Comparison of ENCODE assay signal across 15 cellular contexts in genomic region chr1:200388791-200389190, GRCh38. TPM values are rescaled to one million over a fixed set of nuclear protein-coding genes. Genes with fewer than 3 reads are reported as not detected.
A peak's percentile ranks its signal among the peaks of the same experiment; 100 is the strongest.
DNase-seq lines count a peak whose midpoint lies in the region; ATAC-seq and TF ChIP-seq lines count a peak whose summit lies in the region.
"Had no signal": no experiment of that assay in that cellular context is flagged by ENCODE, and none has a peak within 500 bp of the region (broad histone marks: within the 10 kb centered on the region; RNA-seq: fewer than 3 reads in every experiment).

No MANE protein-coding gene starts in this region.

- TF ChIP-seq CTCF in IMR-90 (conservative IDR thresholded peaks at IDR 0.05; ENCODE audit: low read depth, low read length) = no peak
- no peak for TF ChIP-seq CTCF in WTC11 (IDR thresholded peaks at IDR 0.05)
- TF ChIP-seq CTCF in mesothelial cell of epicardium (IDR thresholded peaks at IDR 0.05; ENCODE audit: unreplicated experiment) = no peak

- H3K27ac ChIP-seq in IMR-90 (ENCODE audit: insufficient read depth, low read length) = no peak overlapping the region
- H3K27ac ChIP-seq: BLaER1 had no signal

- DNase-seq in IMR-90 (no peak), WTC11 (ENCODE audit: low spot score) (no peak), left kidney (ENCODE audit: low read depth, low spot score) (peak; percentile 11), mesothelial cell of epicardium (ENCODE audit: low spot score in 2 of 2, unreplicated experiment in 2 of 2) (no peak)
- no peak for DNase-seq in naive thymus-derived CD8-positive, alpha-beta T cell
- no peak for DNase-seq in activated T-helper 2 cell treated with anti-CD3 and anti-CD28 coated beads, Interferon-gamma antibody, Interleukin-2, Interleukin-4, amounts not matched to agents 10 μg/mL and 5 μg/mL and 100 μg/mL, durations not matched to agents 14 hours and 24 hours and 36 hours (ENCODE audit: low spot score)
- no peak for DNase-seq in stimulated activated CD4-positive, alpha-beta T cell treated with anti-CD3 and anti-CD28 coated beads, Interleukin-4, amount 100 ng/mL, for 24 hours
- DNase-seq: CD8-positive, alpha-beta memory T cell; GF-D8; H7; NCI-H1092 treated with DMSO at 0.1 percent for 48 hours; NCI-H1694; NCI-H446; SIG-M5 had no signal

- dilution Hi-C loops in IMR-90 (cut with HindIII; ENCODE audit: low sequenced_read_pairs, unreplicated experiment) = no loop called here

- H3K9me3 ChIP-seq in IMR-90 (ENCODE audit: control insufficient read depth, insufficient read depth, low read length) = no peaks in the 10 kb centered on the region
- H3K9me3 ChIP-seq: BLaER1 had no signal

- H4K5ac ChIP-seq in IMR-90 (ENCODE audit: low read depth, low read length) = no peak overlapping the region

- peak overlapping the region; percentile 3; the same call in 1 of the 2 replicates for H2BK120ac ChIP-seq in IMR-90 (ENCODE audit: low read depth, low read length)

- POLR2A ChIA-PET in IMR-90 (lab: Charles Lee; ENCODE audit: unreplicated experiment) (no interaction called here), WTC11 (lab: Charles Lee) (no interaction called here)
- POLR2A ChIA-PET in naive thymus-derived CD8-positive, alpha-beta T cell (lab: Charles Lee) = no interaction called here

- H3K36me3 Mint-ChIP-seq in WTC11 (no peaks in the 10 kb centered on the region; the same call in 1 of the 2 replicates), mesothelial cell of epicardium (no peaks in the 10 kb centered on the region)
- no peaks in the 10 kb centered on the region for H3K36me3 Mint-ChIP-seq in naive thymus-derived CD8-positive, alpha-beta T cell
- H3K36me3 Mint-ChIP-seq in activated T-helper 2 cell treated with anti-CD3 and anti-CD28 coated beads, Interferon-gamma antibody, Interleukin-2, Interleukin-4, amounts not matched to agents 10 μg/mL and 5 μg/mL and 100 μg/mL, durations not matched to agents 14 hours and 24 hours and 36 hours (ENCODE audit: low read depth) = no peaks in the 10 kb centered on the region

- no peaks in the 10 kb centered on the region for H4K20me1 ChIP-seq in IMR-90 (ENCODE audit: insufficient read depth, low read length)
- H4K20me1 ChIP-seq: BLaER1 had no signal

- H3K9me3 Mint-ChIP-seq in WTC11 (no peaks in the 10 kb centered on the region), mesothelial cell of epicardium (no peaks in the 10 kb centered on the region)
- no peaks in the 10 kb centered on the region for H3K9me3 Mint-ChIP-seq in naive thymus-derived CD8-positive, alpha-beta T cell
- no peaks in the 10 kb centered on the region for H3K9me3 Mint-ChIP-seq in activated T-helper 2 cell treated with anti-CD3 and anti-CD28 coated beads, Interferon-gamma antibody, Interleukin-2, Interleukin-4, amounts not matched to agents 10 μg/mL and 5 μg/mL and 100 μg/mL, durations not matched to agents 14 hours and 24 hours and 36 hours
- H3K9me3 Mint-ChIP-seq: CD8-positive, alpha-beta memory T cell had no signal

- CTCF ChIA-PET in IMR-90 (lab: Yijun Ruan, JAX) (interaction anchor here (0.9 kb wide), 1 partner anchor 12 kb away, joined by 3 read pairs; no protein-coding TSS in a partner anchor), WTC11 (lab: Charles Lee) (no interaction called here)

- peaks cover 4% of the 10 kb centered on the region for H3K4me1 ChIP-seq in IMR-90 (ENCODE audit: control insufficient read depth, insufficient read depth, low read length)
- H3K4me1 ChIP-seq: BLaER1 had no signal

- H3K4me3 Mint-ChIP-seq in WTC11 = no peak overlapping the region
- no peak overlapping the region for H3K4me3 Mint-ChIP-seq in naive thymus-derived CD8-positive, alpha-beta T cell
- no peak overlapping the region for H3K4me3 Mint-ChIP-seq in activated T-helper 2 cell treated with anti-CD3 and anti-CD28 coated beads, Interferon-gamma antibody, Interleukin-2, Interleukin-4, amounts not matched to agents 10 μg/mL and 5 μg/mL and 100 μg/mL, durations not matched to agents 14 hours and 24 hours and 36 hours (ENCODE audit: low read depth)
- no peak overlapping the region for H3K4me3 Mint-ChIP-seq in mesothelial cell of epicardium
- H3K4me3 Mint-ChIP-seq: CD8-positive, alpha-beta memory T cell had no signal

- no peaks in the 10 kb centered on the region for H3K27me3 Mint-ChIP-seq in WTC11 (ENCODE audit: low read depth)
- no peaks in the 10 kb centered on the region for H3K27me3 Mint-ChIP-seq in naive thymus-derived CD8-positive, alpha-beta T cell
- no peaks in the 10 kb centered on the region for H3K27me3 Mint-ChIP-seq in activated T-helper 2 cell treated with anti-CD3 and anti-CD28 coated beads, Interferon-gamma antibody, Interleukin-2, Interleukin-4, amounts not matched to agents 10 μg/mL and 5 μg/mL and 100 μg/mL, durations not matched to agents 14 hours and 24 hours and 36 hours (ENCODE audit: low read depth)
- H3K27me3 Mint-ChIP-seq in mesothelial cell of epicardium (ENCODE audit: low read depth) = no peaks in the 10 kb centered on the region
- H3K27me3 Mint-ChIP-seq: CD8-positive, alpha-beta memory T cell had no signal

- H4K91ac ChIP-seq in IMR-90 (ENCODE audit: insufficient read depth, low read depth, low read length) = no peak overlapping the region

- H3K4me3 ChIP-seq in IMR-90 (ENCODE audit: insufficient read depth, low read depth, low read length) = no peak overlapping the region
- H3K4me3 ChIP-seq: BLaER1 had no signal

- H4K8ac ChIP-seq in IMR-90 (ENCODE audit: low read depth in 2 of 2, low read length in 2 of 2) = peak overlapping the region in 1 of 2 experiments; percentile 49; a peak in 1 of 4 replicates

- TF ChIP-seq POLR2A in IMR-90 (IDR thresholded peaks at IDR 0.05; ENCODE audit: low read depth, low read length) = no peak

- H2BK15ac ChIP-seq in IMR-90 (ENCODE audit: low read depth, low read length) = no peak overlapping the region; the same call in 2 of the 3 replicates

- no peak overlapping the region for H3K56ac ChIP-seq in IMR-90 (ENCODE audit: extremely low read depth, insufficient read depth, low read length)

- H3K9ac ChIP-seq in IMR-90 (ENCODE audit: low read depth, low read length) = no peak overlapping the region
- H3K9ac ChIP-seq: BLaER1 had no signal

- 0 out of 4 replicates have a peak, but pooled peaks cover 0 to 3% of the 10 kb centered on the region in 2 experiments for H3K79me1 ChIP-seq in IMR-90 (ENCODE audit: low read depth in 1 of 2, low read length in 2 of 2)

- in situ Hi-C loops in IMR-90 (cut with MboI; ENCODE audit: low sequenced_read_pairs) = no loop called here

- H3K14ac ChIP-seq in IMR-90 (replicated peaks; ENCODE audit: low read depth, low read length) = 0 out of 2 replicates have a peak overlapping the region, but pooled peaks have one; percentile 4

- no peaks in the 10 kb centered on the region for H3K9me1 ChIP-seq in IMR-90 (ENCODE audit: insufficient read depth, low read length)

- peak overlapping the region; percentile 5 for H2BK5ac ChIP-seq in IMR-90 (ENCODE audit: low read depth, low read length, poor library complexity, severe bottlenecking)

- TF ChIP-seq RAD21 in IMR-90 (IDR thresholded peaks at IDR 0.05; ENCODE audit: low read length) = no peak

- H3K18ac ChIP-seq in IMR-90 (ENCODE audit: low read depth, low read length) = no peak overlapping the region

- no peak for ATAC-seq in IMR-90 (ENCODE audit: low read depth)
- ATAC-seq in WTC11 = peak; percentile 66
- no peak for ATAC-seq in naive thymus-derived CD8-positive, alpha-beta T cell

- no CpG with 5 or more reads among the region's 1 CpG for WGBS in IMR-90 (ENCODE audit: extremely low coverage in 2 of 2, insufficient read length in 1 of 2), 2 experiments

- H3K27ac Mint-ChIP-seq in WTC11 (no peak overlapping the region), mesothelial cell of epicardium (no peak overlapping the region)
- H3K27ac Mint-ChIP-seq in naive thymus-derived CD8-positive, alpha-beta T cell = no peak overlapping the region
- H3K27ac Mint-ChIP-seq in activated T-helper 2 cell treated with anti-CD3 and anti-CD28 coated beads, Interferon-gamma antibody, Interleukin-2, Interleukin-4, amounts not matched to agents 10 μg/mL and 5 μg/mL and 100 μg/mL, durations not matched to agents 14 hours and 24 hours and 36 hours = no peak overlapping the region
- H3K27ac Mint-ChIP-seq: CD8-positive, alpha-beta memory T cell had no signal

- H3K4me1 Mint-ChIP-seq in WTC11 (peaks cover 20% of the 10 kb centered on the region), mesothelial cell of epicardium (peaks cover 1% of the 10 kb centered on the region)
- peaks cover 0 to 4% (median 0%) of the 10 kb centered on the region in 4 donors for H3K4me1 Mint-ChIP-seq in naive thymus-derived CD8-positive, alpha-beta T cell
- peaks cover 3% of the 10 kb centered on the region for H3K4me1 Mint-ChIP-seq in activated T-helper 2 cell treated with anti-CD3 and anti-CD28 coated beads, Interferon-gamma antibody, Interleukin-2, Interleukin-4, amounts not matched to agents 10 μg/mL and 5 μg/mL and 100 μg/mL, durations not matched to agents 14 hours and 24 hours and 36 hours (ENCODE audit: low read depth)
- H3K4me1 Mint-ChIP-seq: CD8-positive, alpha-beta memory T cell had no signal

- BruUV-seq in IMR-90 (replicated peaks; lab: Mats Ljungman, UMichigan) = no TSS peak

- no peak overlapping the region for H2AK9ac ChIP-seq in IMR-90 (replicated peaks; ENCODE audit: low read depth, low read length, poor library complexity)

- no peak overlapping the region for H2AFZ ChIP-seq in IMR-90 (replicated peaks; ENCODE audit: low read length, poor library complexity)

- H3K27me3 ChIP-seq in IMR-90 (ENCODE audit: control insufficient read depth, insufficient read depth, low read length) = no peaks in the 10 kb centered on the region
- H3K27me3 ChIP-seq: BLaER1 had no signal

- H2BK20ac ChIP-seq in IMR-90 (ENCODE audit: low read depth, low read length) = peak overlapping the region; percentile 39; the same call in 1 of the 2 replicates

- H3K23ac ChIP-seq in IMR-90 (ENCODE audit: low read depth, low read length) = no peak overlapping the region

- intact Hi-C loops in IMR-90 (cut with micrococcal nuclease) = no loop called here
- intact Hi-C loops in activated T-helper 2 cell treated with anti-CD3 and anti-CD28 coated beads, Interferon-gamma antibody, Interleukin-2, Interleukin-4, amounts not matched to agents 10 μg/mL and 5 μg/mL and 100 μg/mL, durations not matched to agents 14 hours and 24 hours and 36 hours (cut with micrococcal nuclease) = no loop called here

- no peak overlapping the region for H3K4me2 ChIP-seq in IMR-90 (ENCODE audit: low read depth, low read length)
- H3K4me2 ChIP-seq: BLaER1 had no signal

- 0 out of 2 replicates have a peak overlapping the region, but pooled peaks have one; percentile 5 for H2AK5ac ChIP-seq in IMR-90 (ENCODE audit: low read depth, low read length)

- no peaks in the 10 kb centered on the region for H3K36me3 ChIP-seq in IMR-90 (ENCODE audit: control insufficient read depth, insufficient read depth, low read length)
- H3K36me3 ChIP-seq: BLaER1 had no signal

- H3K4ac ChIP-seq in IMR-90 (ENCODE audit: low read depth, low read length) = peak overlapping the region; percentile 45; the same call in 1 of the 2 replicates

RNA-seq across cellular contexts. Expression of gene ZNF281, which starts 21.0 kb away (rescaled TPM):
- 37.5 and 38.0 TPM in 2 replicates for total RNA-seq in IMR-90 (2012; rRNA removed)
- 5.4 and 7.0 TPM in 2 replicates for polyA plus RNA-seq in IMR-90 (2012; rRNA removed)
- polyA plus RNA-seq in IMR-90 (2012; cell fraction: cytosol; rRNA removed) = 1.1 and 1.7 TPM in 2 replicates
- polyA plus RNA-seq in IMR-90 (2012; cell fraction: nucleus; rRNA removed; ENCODE audit: low replicate concordance) = 2.1 and 9.7 TPM in 2 replicates
- 47.7 to 49.6 TPM (median 49.3 TPM) in 3 replicates for total RNA-seq in WTC11 (2021)
- total RNA-seq in naive thymus-derived CD8-positive, alpha-beta T cell = 10 to 100 TPM; 24.7 to 25.9 TPM
- 10 to 100 TPM; 27.7 to 38.4 (median 28.5) TPM for polyA plus RNA-seq in naive thymus-derived CD8-positive, alpha-beta T cell
- total RNA-seq in activated T-helper 2 cell treated with anti-CD3 and anti-CD28 coated beads, Interferon-gamma antibody, Interleukin-2, Interleukin-4, amounts not matched to agents 10 μg/mL and 5 μg/mL and 100 μg/mL, durations not matched to agents 14 hours and 24 hours and 36 hours = 18.9 and 19.0 TPM in 2 replicates
- 24.7 to 26.5 TPM (median 25.3 TPM) in 3 replicates for total RNA-seq in mesothelial cell of epicardium
